Comparison of ENCODE assay signal across 10 cellular contexts in the genomic region with DNA sequence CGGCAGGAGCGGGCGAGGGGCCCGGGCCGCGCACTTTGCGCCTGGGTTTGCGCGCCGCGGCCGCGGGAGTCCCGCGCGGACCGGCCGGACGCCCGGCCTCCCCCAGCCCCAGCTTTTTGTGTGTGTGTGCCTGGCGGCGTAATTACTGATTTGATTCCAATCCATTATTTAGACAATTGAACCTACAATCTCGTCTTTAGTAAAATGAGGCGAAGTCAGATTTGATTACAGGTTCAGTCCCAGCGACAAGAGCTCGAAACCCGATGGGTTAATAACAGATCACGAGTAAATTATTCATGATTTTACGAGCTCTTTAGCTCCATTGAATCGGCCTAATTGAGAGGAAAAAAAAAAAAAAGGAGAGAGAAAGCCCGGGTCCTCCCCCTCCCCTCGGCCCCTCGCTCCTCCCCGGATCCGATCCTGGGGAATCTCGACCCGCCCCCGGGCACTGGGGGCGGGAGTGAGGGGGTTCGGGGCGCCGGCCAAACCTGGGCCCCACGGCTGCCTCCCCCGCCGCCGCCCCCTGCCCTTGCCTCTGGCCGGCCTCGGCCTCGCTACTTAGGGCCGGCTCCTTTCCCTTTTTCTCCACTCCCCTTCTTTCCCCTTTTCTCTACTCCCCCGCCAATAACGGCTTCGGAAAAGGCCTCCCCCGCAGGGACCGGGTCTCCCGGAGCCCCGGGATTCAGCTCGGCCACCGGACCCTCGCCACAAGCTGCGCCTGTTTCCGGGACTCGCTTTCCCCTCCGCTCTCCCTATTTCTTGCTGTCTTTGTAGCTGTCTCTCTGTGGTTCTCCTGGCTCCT. TPM values are rescaled to one million over a fixed set of nuclear protein-coding genes. Genes with fewer than 3 reads are reported as not detected.
DNase-seq lines count a peak whose midpoint lies in the region; ATAC-seq and TF ChIP-seq lines count a peak whose summit lies in the region.
"Had no signal": no experiment of that assay in that cellular context is flagged by ENCODE, and none has a peak within 500 bp of the region (broad histone marks: within the 10 kb centered on the region; RNA-seq: fewer than 3 reads in every experiment).

No MANE protein-coding gene starts in this region.

- H3K4me2 ChIP-seq in osteoblast (ENCODE audit: insufficient read depth, low read length) (peak overlapping the region; percentile 76), OCI-LY7 (ENCODE audit: low read length) (no peak overlapping the region)

- intact Hi-C loops in OCI-LY7 (cut with micrococcal nuclease; ENCODE audit: unreplicated experiment) = no loop called here

- peaks cover 12% of the 10 kb centered on the region for H3K4me1 ChIP-seq in ectodermal cell (ENCODE audit: control insufficient read depth, insufficient read depth, low read length)
- H3K4me1 ChIP-seq in osteoblast (ENCODE audit: insufficient read depth, low read length) = no peaks in the 10 kb centered on the region
- no peaks in the 10 kb centered on the region for H3K4me1 ChIP-seq in OCI-LY7 (ENCODE audit: insufficient read depth, low read length, poor library complexity, severe bottlenecking)

- peak; percentile 66 for DNase-seq in COLO829 (ENCODE audit: low spot score)
- peak; percentile 8 for DNase-seq in NB4 (ENCODE audit: low read depth)
- peak; percentile 93 for DNase-seq in osteoblast (ENCODE audit: insufficient read length, low spot score, missing footprints)
- DNase-seq in dedifferentiated amniotic fluid mesenchymal stem cell (ENCODE audit: extremely low spot score) = no peak
- no peak for DNase-seq in OCI-LY7 (ENCODE audit: low spot score)
- no peak for DNase-seq in central memory CD4-positive, alpha-beta T cell
- DNase-seq: foreskin fibroblast, Karpas-422 had no signal

- H3K27ac ChIP-seq in ectodermal cell (ENCODE audit: insufficient read depth, low read depth, low read length, poor library complexity, severe bottlenecking) (no peak overlapping the region), osteoblast (ENCODE audit: low read depth, low read length) (no peak overlapping the region), OCI-LY7 (ENCODE audit: low read depth, low read length, poor library complexity, severe bottlenecking) (no peak overlapping the region)

- H3K4me3 ChIP-seq in NB4 (ENCODE audit: low read depth, low read length) (no peak overlapping the region), ectodermal cell (ENCODE audit: insufficient read depth, low read depth, low read length) (peak overlapping the region; percentile 28), osteoblast (ENCODE audit: insufficient read depth, low read length) (peak overlapping the region; percentile 64), OCI-LY7 (ENCODE audit: low read depth, low read length, poor library complexity, severe bottlenecking) (no peak overlapping the region)

- no peak for ATAC-seq in GM18873 (IDR thresholded peaks at IDR 0.05; ENCODE audit: low FRiP score, unreplicated experiment)

- H2AFZ ChIP-seq in osteoblast (ENCODE audit: low read length) (peak overlapping the region; percentile 56), OCI-LY7 (ENCODE audit: low read length) (no peak overlapping the region)

- H3K9me2 ChIP-seq in OCI-LY7 (ENCODE audit: insufficient read depth, low read length) = no peaks in the 10 kb centered on the region

- H3K27me3 ChIP-seq in ectodermal cell (ENCODE audit: control insufficient read depth, insufficient read depth, low read length, poor library complexity, severe bottlenecking) (peaks cover 100% of the 10 kb centered on the region), osteoblast (ENCODE audit: insufficient read depth, low read length) (peaks cover 91% of the 10 kb centered on the region)

- CTCF ChIA-PET in OCI-LY7 (lab: Charles Lee; ENCODE audit: unreplicated experiment) = no interaction called here

- POLR2A ChIA-PET in OCI-LY7 (lab: Charles Lee) = interaction anchor here (0.6 to 0.7 kb wide), 2 partner anchors 310 to 591 kb away, joined by 3 read pairs; no protein-coding TSS in a partner anchor

- no peaks in the 10 kb centered on the region for H3K9me3 ChIP-seq in ectodermal cell (ENCODE audit: control insufficient read depth, low read length)
- no peaks in the 10 kb centered on the region for H3K9me3 ChIP-seq in osteoblast (ENCODE audit: low read depth, low read length)
- no peaks in the 10 kb centered on the region for H3K9me3 ChIP-seq in OCI-LY7 (ENCODE audit: low read length)

- no peak for TF ChIP-seq POLR2A in NB4 (IDR thresholded peaks at IDR 0.05; ENCODE audit: extremely low read depth, insufficient read length)

- 0% methylated on average over 59 to 64 of the region's 64 CpGs for WGBS in ectodermal cell, 2 experiments

- BruUV-seq in OCI-LY7 (replicated peaks; lab: Mats Ljungman, UMichigan) = no TSS peak

- H3K36me3 ChIP-seq in ectodermal cell (ENCODE audit: control insufficient read depth, insufficient read depth, low read length) = no peaks in the 10 kb centered on the region
- no peaks in the 10 kb centered on the region for H3K36me3 ChIP-seq in osteoblast (ENCODE audit: insufficient read depth, low read length)
- no peaks in the 10 kb centered on the region for H3K36me3 ChIP-seq in OCI-LY7 (ENCODE audit: insufficient read depth, low read length)

- H3K79me2 ChIP-seq in osteoblast (ENCODE audit: insufficient read depth, low read length) (no peaks in the 10 kb centered on the region), OCI-LY7 (ENCODE audit: insufficient read depth, low read depth, low read length) (no peaks in the 10 kb centered on the region)

- no peak for TF ChIP-seq CTCF in NB4 (IDR thresholded peaks at IDR 0.05; ENCODE audit: low read depth, low read length)
- no peak for TF ChIP-seq CTCF in osteoblast (IDR thresholded peaks at IDR 0.05; ENCODE audit: extremely low read depth, low read depth, low read length)
- no peak for TF ChIP-seq CTCF in OCI-LY7 (conservative IDR thresholded peaks at IDR 0.05; ENCODE audit: low read length)

- no peaks in the 10 kb centered on the region for H4K20me1 ChIP-seq in osteoblast (ENCODE audit: insufficient read depth, low read length)
- H4K20me1 ChIP-seq in OCI-LY7 (ENCODE audit: insufficient read depth, low read length) = no peaks in the 10 kb centered on the region

RNA-seq across cellular contexts. Expression of a gene that starts 6.6 kb away (rescaled TPM):
- 2.6 TPM for polyA plus RNA-seq in ectodermal cell (2013, experiment 1 of 4)
- polyA plus RNA-seq in ectodermal cell (2013, experiment 2 of 4) = 4.1 TPM
- 2.2 TPM for polyA plus RNA-seq in ectodermal cell (2013, experiment 3 of 4)
- 3.7 TPM for polyA plus RNA-seq in ectodermal cell (2013, experiment 4 of 4)
- total RNA-seq in osteoblast (not detected in 2 replicates), OCI-LY7 (2022) (not detected in 2 replicates)
- total RNA-seq in OCI-LY7 (2014; rRNA removed; shearing (Covaris generic)) = not detected in 2 replicates

Comparison
In these comparisons a context has a peak if more than half of its experiments do, and no peak if none do; other contexts are left out.
1. DNase-seq: peak in COLO829 (single experiment), NB4 (single experiment) and osteoblast (single experiment); none in dedifferentiated amniotic fluid mesenchymal stem cell (single experiment), OCI-LY7 (single experiment) and central memory CD4-positive, alpha-beta T cell (single experiment).
2. H3K4me3 ChIP-seq: peak in ectodermal cell (single experiment) and osteoblast (single experiment); none in NB4 (single experiment) and OCI-LY7 (single experiment).